16 cellular contexts compared by ENCODE assay signal in genomic region chr3:3081659-3082546, GRCh38. TPM values are rescaled to one million over a fixed set of nuclear protein-coding genes. Genes with fewer than 3 reads are reported as not detected.
DNase-seq lines count a peak whose midpoint lies in the region; ATAC-seq lines count a peak whose summit lies in the region.
"Had no signal": no experiment of that assay in that cellular context is flagged by ENCODE, and none has a peak within 500 bp of the region (broad histone marks: within the 10 kb centered on the region; RNA-seq: fewer than 3 reads in every experiment).

No MANE protein-coding gene starts in this region.

- peak overlapping the region; percentile 34 for H3K4me3 Mint-ChIP-seq in stimulated activated memory B cell treated with anti-CD40 and anti-IgM and Interleukin-4, amounts not matched to agents 10 μg/mL and 1 μg/mL and 100 μg/mL, for 72 hours
- H3K4me3 Mint-ChIP-seq: stimulated activated naive CD8-positive, alpha-beta T cell treated with anti-CD3 and anti-CD28 coated beads, Interleukin-15, Interleukin-2, amounts not matched to agents 100 ng/mL and 50 ng/mL, for 24 hours had no signal

- no peaks in the 10 kb centered on the region for H3K36me3 Mint-ChIP-seq in stimulated activated memory B cell treated with anti-CD40 and anti-IgM and Interleukin-4, amounts not matched to agents 10 μg/mL and 1 μg/mL and 100 μg/mL, for 72 hours

- DNase-seq in SK-N-DZ (ENCODE audit: low spot score) (no peak), cerebellum (ENCODE audit: low spot score) (no peak), RPMI8226 (no peak)
- DNase-seq: activated CD4-positive, CD25-positive, alpha-beta regulatory T cell treated with anti-CD3 and anti-CD28 coated beads, Interleukin-2, amount 50 U/mL, for 72 hours; activated gamma-delta T cell treated with Interleukin-2 at 50 U/mL for 16 hours; DMS53; islet precursor cell; Kasumi-1; NCI-H2171 had no signal

- H3K27me3 Mint-ChIP-seq in stimulated activated memory B cell treated with anti-CD40 and anti-IgM and Interleukin-4, amounts not matched to agents 10 μg/mL and 1 μg/mL and 100 μg/mL, for 72 hours = no peaks in the 10 kb centered on the region
- H3K27me3 Mint-ChIP-seq: stimulated activated naive CD8-positive, alpha-beta T cell treated with anti-CD3 and anti-CD28 coated beads, Interleukin-15, Interleukin-2, amounts not matched to agents 100 ng/mL and 50 ng/mL, for 24 hours had no signal

- peaks cover 42% of the 10 kb centered on the region for H3K4me1 Mint-ChIP-seq in stimulated activated memory B cell treated with anti-CD40 and anti-IgM and Interleukin-4, amounts not matched to agents 10 μg/mL and 1 μg/mL and 100 μg/mL, for 72 hours

- H3K27ac Mint-ChIP-seq in stimulated activated memory B cell treated with anti-CD40 and anti-IgM and Interleukin-4, amounts not matched to agents 10 μg/mL and 1 μg/mL and 100 μg/mL, for 72 hours = peak overlapping the region; percentile 61
- H3K27ac Mint-ChIP-seq: stimulated activated naive CD8-positive, alpha-beta T cell treated with anti-CD3 and anti-CD28 coated beads, Interleukin-15, Interleukin-2, amounts not matched to agents 100 ng/mL and 50 ng/mL, for 24 hours had no signal

- ATAC-seq in GM19043 (IDR thresholded peaks at IDR 0.05; ENCODE audit: low read depth, unreplicated experiment) = peak; percentile 73
- ATAC-seq in GM21786 (IDR thresholded peaks at IDR 0.05; ENCODE audit: unreplicated experiment) = peak; percentile 86
- ATAC-seq in HG03139 (IDR thresholded peaks at IDR 0.05; ENCODE audit: unreplicated experiment) = peak; percentile 77
- peak; percentile 86 for ATAC-seq in stimulated activated memory B cell treated with anti-CD40 and anti-IgM and Interleukin-4, amounts not matched to agents 10 μg/mL and 1 μg/mL and 100 μg/mL, for 72 hours
- ATAC-seq: Right ventricle myocardium inferior had no signal

- no peaks in the 10 kb centered on the region for H3K9me3 Mint-ChIP-seq in stimulated activated memory B cell treated with anti-CD40 and anti-IgM and Interleukin-4, amounts not matched to agents 10 μg/mL and 1 μg/mL and 100 μg/mL, for 72 hours
- H3K9me3 Mint-ChIP-seq: stimulated activated naive CD8-positive, alpha-beta T cell treated with anti-CD3 and anti-CD28 coated beads, Interleukin-15, Interleukin-2, amounts not matched to agents 100 ng/mL and 50 ng/mL, for 24 hours had no signal

RNA-seq across cellular contexts. Expression of gene IL5RA, which starts 28.3 kb away (rescaled TPM):
- polyA plus RNA-seq in SK-N-DZ (2014; cell fraction: cytosol; rRNA removed) = not detected in 2 replicates
- 0.14 TPM in 1 of 2 replicates, not detected in the other for polyA plus RNA-seq in SK-N-DZ (2014; cell fraction: nucleus; rRNA removed)
- 3.1 TPM for total RNA-seq in cerebellum
- total RNA-seq: H1 had no signal
- polyA plus RNA-seq: H1 had no signal

RNA-seq across cellular contexts. Expression of gene TRNT1, which starts 44.8 kb away (rescaled TPM):
- 32.2 and 32.5 TPM in 2 replicates for polyA plus RNA-seq in SK-N-DZ (2014; cell fraction: cytosol; rRNA removed)
- 99.4 and 100 TPM in 2 replicates for polyA plus RNA-seq in SK-N-DZ (2014; cell fraction: nucleus; rRNA removed)
- total RNA-seq in cerebellum = 35.6 TPM
